ENCODE assay signal across 26 cellular contexts in genomic region chr22:31133911-31134310, GRCh38. TPM values are rescaled to one million over a fixed set of nuclear protein-coding genes. Genes with fewer than 3 reads are reported as not detected.
"Had no signal": no experiment of that assay in that cellular context is flagged by ENCODE, and none has a peak within 500 bp of the region (broad histone marks: within the 10 kb centered on the region; RNA-seq: fewer than 3 reads in every experiment).

No MANE protein-coding gene starts in this region.

- H3K9me3 ChIP-seq: gastroesophageal sphincter, thoracic aorta, uterus had no signal

- H3K27me3 Mint-ChIP-seq: activated naive CD8-positive, alpha-beta T cell; central memory CD8-positive, alpha-beta T cell; dendritic cell treated with granulocyte-macrophage colony-stimulating factor and Interleukin-4, amounts not matched to agents 40 ng/mL and 50 ng/mL, for 4 days; stimulated activated naive CD8-positive, alpha-beta T cell treated with anti-CD3 and anti-CD28 coated beads, Interleukin-15, Interleukin-2, amounts not matched to agents 100 ng/mL and 50 ng/mL, for 24 hours; type B pancreatic cell had no signal

- H3K79me2 ChIP-seq: hepatocyte had no signal

- H3K27ac Mint-ChIP-seq: activated naive CD8-positive, alpha-beta T cell; activated T-cell treated with anti-CD3 and anti-CD28 coated beads, Interleukin-2, amount 50 U/mL, for 72 hours; dendritic cell treated with granulocyte-macrophage colony-stimulating factor and Interleukin-4, amounts not matched to agents 40 ng/mL and 50 ng/mL, for 4 days; mesothelial cell of epicardium; nephron progenitor cell; stimulated activated naive CD8-positive, alpha-beta T cell treated with anti-CD3 and anti-CD28 coated beads, Interleukin-15, Interleukin-2, amounts not matched to agents 100 ng/mL and 50 ng/mL, for 24 hours; type B pancreatic cell had no signal

- H3K4me3 Mint-ChIP-seq: activated naive CD8-positive, alpha-beta T cell; activated T-cell treated with anti-CD3 and anti-CD28 coated beads, Interleukin-2, amount 50 U/mL, for 72 hours; central memory CD8-positive, alpha-beta T cell; dendritic cell treated with granulocyte-macrophage colony-stimulating factor and Interleukin-4, amounts not matched to agents 40 ng/mL and 50 ng/mL, for 4 days; mesothelial cell of epicardium; naive B cell; nephron progenitor cell; stimulated activated naive CD8-positive, alpha-beta T cell treated with anti-CD3 and anti-CD28 coated beads, Interleukin-15, Interleukin-2, amounts not matched to agents 100 ng/mL and 50 ng/mL, for 24 hours; type B pancreatic cell had no signal

- H3K4me1 Mint-ChIP-seq: central memory CD8-positive, alpha-beta T cell; mesothelial cell of epicardium; naive B cell had no signal

- H3K9me3 Mint-ChIP-seq: activated T-cell treated with anti-CD3 and anti-CD28 coated beads, Interleukin-2, amount 50 U/mL, for 72 hours; central memory CD8-positive, alpha-beta T cell; dendritic cell treated with granulocyte-macrophage colony-stimulating factor and Interleukin-4, amounts not matched to agents 40 ng/mL and 50 ng/mL, for 4 days; mesothelial cell of epicardium; naive B cell; nephron progenitor cell; stimulated activated naive CD8-positive, alpha-beta T cell treated with anti-CD3 and anti-CD28 coated beads, Interleukin-15, Interleukin-2, amounts not matched to agents 100 ng/mL and 50 ng/mL, for 24 hours; type B pancreatic cell had no signal

- H2AFZ ChIP-seq: hepatocyte had no signal

- H3K4me2 ChIP-seq: hepatocyte had no signal

- H3K36me3 Mint-ChIP-seq: activated naive CD8-positive, alpha-beta T cell; naive B cell; type B pancreatic cell had no signal

- H3K27me3 ChIP-seq: uterus had no signal

- H3K36me3 ChIP-seq: thoracic aorta, uterus had no signal

- H3K4me3 ChIP-seq: gastroesophageal sphincter, hepatocyte, thoracic aorta, uterus had no signal

- H3K27ac ChIP-seq: gastroesophageal sphincter, hepatocyte, thoracic aorta, uterus, VCaP had no signal

- DNase-seq: activated CD4-positive, alpha-beta T cell treated with anti-CD3 and anti-CD28 coated beads for 4 hours; activated CD4-positive, alpha-beta T cell treated with anti-CD3 and anti-CD28 coated beads, Interleukin-2, amount 50 U/mL, for 4 hours; activated naive CD4-positive, alpha-beta T cell treated with Interleukin-2 at 50 U/mL for 16 hours; activated T-cell treated with anti-CD3 and anti-CD28 coated beads for 4 hours; activated T-cell treated with anti-CD3 and anti-CD28 coated beads, Interleukin-2, amount 50 U/mL, for 72 hours; anterior cingulate cortex; erythroblast; left cardiac atrium; naive B cell; nephron progenitor cell; right cardiac atrium; stimulated activated CD4-positive, alpha-beta T cell treated with anti-CD3 and anti-CD28 coated beads, Interleukin-2, amount 100 ng/mL, for 48 hours; T-helper 9 cell; uterus had no signal

- H3K4me1 ChIP-seq: gastroesophageal sphincter, uterus had no signal

RNA-seq across cellular contexts. Expression of gene PLA2G3, which starts 6.4 kb away (rescaled TPM):
- total RNA-seq: activated T-cell treated with anti-CD3 and anti-CD28 coated beads, Interleukin-2, amount 50 U/mL, for 72 hours; left cardiac atrium; liver; right cardiac atrium; subcutaneous adipose tissue; thoracic aorta; uterus had no signal

RNA-seq across cellular contexts. Expression of gene INPP5J, which starts 11.1 kb away (rescaled TPM):
- total RNA-seq: subcutaneous adipose tissue had no signal
